20 cellular contexts compared by ENCODE assay signal in genomic region chr6:131167773-131168172, GRCh38. TPM values are rescaled to one million over a fixed set of nuclear protein-coding genes. Genes with fewer than 3 reads are reported as not detected.
DNase-seq lines count a peak whose midpoint lies in the region; ATAC-seq, FAIRE-seq and TF ChIP-seq lines count a peak whose summit lies in the region.
"Had no signal": no experiment of that assay in that cellular context is flagged by ENCODE, and none has a peak within 500 bp of the region (broad histone marks: within the 10 kb centered on the region; RNA-seq: fewer than 3 reads in every experiment).

No MANE protein-coding gene starts in this region.

- no peaks in the 10 kb centered on the region for H3K79me1 ChIP-seq in H9 (ENCODE audit: insufficient read depth, low read depth, low read length, poor library complexity, severe bottlenecking)

- no peak overlapping the region for H2BK5ac ChIP-seq in H9 (ENCODE audit: insufficient read length, low read length)

- H3K4me2 ChIP-seq in H9 (ENCODE audit: insufficient read depth, insufficient read length, low read length), result no peak overlapping the region
- H3K4me2 ChIP-seq in hepatocyte, result no peak overlapping the region
- H3K4me2 ChIP-seq: BLaER1, GM23338 had no signal

- H3K4me3 Mint-ChIP-seq in H9, result no peak overlapping the region
- H3K4me3 Mint-ChIP-seq: GM23338 had no signal

- H4K5ac ChIP-seq in H9 (ENCODE audit: insufficient read length, low read depth, low read length), result no peak overlapping the region

- H3T11ph ChIP-seq in H9 (ENCODE audit: low read length), result no peak overlapping the region

- no peak overlapping the region for H3K9ac ChIP-seq in H9 (ENCODE audit: extremely low read depth, insufficient read length, low read length)
- H3K9ac ChIP-seq: BLaER1 had no signal

- intact Hi-C loops in Right ventricle myocardium superior (cut with DNase I), result no loop called here

- H3K23me2 ChIP-seq in H9 (ENCODE audit: insufficient read length, low read depth, low read length, poor library complexity, severe bottlenecking), result peaks cover 2% of the 10 kb centered on the region

- H3K27me3 ChIP-seq in H9 (ENCODE audit: insufficient read depth, low read length) (no peaks in the 10 kb centered on the region), hepatocyte (no peaks in the 10 kb centered on the region)
- H3K27me3 ChIP-seq: BLaER1 had no signal

- H2BK12ac ChIP-seq in H9 (ENCODE audit: insufficient read length, low read depth, low read length), result no peak overlapping the region

- no peaks in the 10 kb centered on the region for H3K9me2 ChIP-seq in hepatocyte (replicated peaks; ENCODE audit: insufficient read depth)

- H4K8ac ChIP-seq in H9 (replicated peaks; ENCODE audit: insufficient read length, low read depth, low read length), result no peak overlapping the region

- ATAC-seq in HG03025 (IDR thresholded peaks at IDR 0.05; ENCODE audit: low FRiP score, unreplicated experiment) (no peak), Right ventricle myocardium superior (ENCODE audit: poor library complexity) (no peak)
- ATAC-seq: GM23338, psoas muscle had no signal

- H3K4me1 ChIP-seq in H9 (ENCODE audit: insufficient read depth, low read length) (peaks cover 7% of the 10 kb centered on the region; the same call in 1 of the 2 replicates), hepatocyte (ENCODE audit: insufficient read depth) (peaks cover 11% of the 10 kb centered on the region)
- H3K4me1 ChIP-seq: BLaER1, psoas muscle had no signal

- H2AK5ac ChIP-seq in H9 (ENCODE audit: insufficient read length, low read length), result no peak overlapping the region

- no peaks in the 10 kb centered on the region for H3K36me3 ChIP-seq in hepatocyte (replicated peaks; ENCODE audit: insufficient read depth, low read depth)

- H3K4me1 Mint-ChIP-seq in H9, result peaks cover 12 to 18% of the 10 kb centered on the region in 2 experiments

- H4K91ac ChIP-seq in H9 (ENCODE audit: insufficient read length, low read depth, low read length), result no peak overlapping the region

- no peak overlapping the region for H3K27ac ChIP-seq in H9 (ENCODE audit: insufficient read length, low read depth, low read length)
- H3K27ac ChIP-seq in hepatocyte, result no peak overlapping the region
- H3K27ac ChIP-seq: BLaER1, psoas muscle, SK-N-MC had no signal

- H3K14ac ChIP-seq in H9 (ENCODE audit: insufficient read depth, low read length), result no peak overlapping the region

- TF ChIP-seq CTCF in H9 (conservative IDR thresholded peaks at IDR 0.05) (peak; percentile 25; the same call in 1 of the 3 replicates), hepatocyte (IDR thresholded peaks at IDR 0.05; ENCODE audit: poor library complexity) (peak; percentile 48)

- H2BK20ac ChIP-seq in H9 (ENCODE audit: low read depth, low read length, poor library complexity, severe bottlenecking), result no peak overlapping the region

- H3K56ac ChIP-seq in H9 (ENCODE audit: insufficient read length, low read depth, low read length), result no peak overlapping the region

- peaks cover 0 to 9% (median 0%) of the 10 kb centered on the region in 3 experiments; a peak in 1 of 7 replicates for H3K36me3 Mint-ChIP-seq in H9 (ENCODE audit: insufficient read depth in 1 of 3, low read depth in 3 of 3)

- H3K4ac ChIP-seq in H9 (ENCODE audit: low read depth, low read length), result no peak overlapping the region

- no peaks in the 10 kb centered on the region for H3K27me3 Mint-ChIP-seq in H9 (ENCODE audit: low read depth)

- H2AFZ ChIP-seq in H9 (ENCODE audit: low read length), result no peak overlapping the region
- no peak overlapping the region for H2AFZ ChIP-seq in hepatocyte
- H2AFZ ChIP-seq: GM23338 had no signal

- no peaks in the 10 kb centered on the region for H3K9me3 Mint-ChIP-seq in H9
- H3K9me3 Mint-ChIP-seq: GM23338 had no signal

- FAIRE-seq in A204.1 (lab: Jason Lieb, UNC), result peak; percentile 96
- FAIRE-seq in TTC549 (lab: Jason Lieb, UNC), result peak; percentile 70

- H3K18ac ChIP-seq in H9 (ENCODE audit: insufficient read length, low read depth, low read length), result no peak overlapping the region

- H3K9me3 ChIP-seq in H9 (ENCODE audit: control insufficient read depth, low read depth, low read length) (no peaks in the 10 kb centered on the region), hepatocyte (ENCODE audit: low read depth) (no peaks in the 10 kb centered on the region)
- H3K9me3 ChIP-seq: BLaER1, psoas muscle had no signal

- no peak overlapping the region for H3K4me3 ChIP-seq in hepatocyte
- H3K4me3 ChIP-seq: BLaER1, GM23338, psoas muscle, SK-N-MC had no signal

- DNase-seq in H9 (no peak), hepatocyte (ENCODE audit: low spot score) (no peak), medulla oblongata (ENCODE audit: extremely low spot score) (no peak), Right ventricle myocardium superior (no peak)
- no peak for DNase-seq in activated naive CD4-positive, alpha-beta T cell (lab: John Stamatoyannopoulos, UW)
- DNase-seq: activated CD4-positive, CD25-positive, alpha-beta regulatory T cell; activated T-cell treated with anti-CD3 and anti-CD28 coated beads for 4 hours; cortex of kidney; EL; Karpas-422; NCI-H2029 treated with DMSO at 0.1 percent for 48 hours; NK-92 treated with Interleukin-12 subunit alpha and Interleukin-12 subunit beta, amount 100 ng/mL, for 24 hours; psoas muscle; stimulated activated CD8-positive, alpha-beta memory T cell treated with anti-CD3 and anti-CD28 coated beads, Interleukin-4, amount 100 ng/mL, for 48 hours had no signal

- H2BK15ac ChIP-seq in H9 (ENCODE audit: low read depth, low read length), result no peak overlapping the region

- no peak overlapping the region for H3K23ac ChIP-seq in H9 (ENCODE audit: insufficient read length, low read depth, low read length)

- no peak overlapping the region for H2BK120ac ChIP-seq in H9 (ENCODE audit: low read depth, low read length, poor library complexity, severe bottlenecking)

- WGBS in H9 (ENCODE audit: extremely low coverage, insufficient read length, low lambda C conversion rate), result no CpG with 5 or more reads among the region's 3 CpGs
- WGBS in hepatocyte (ENCODE audit: low lambda C conversion rate, missing lambda C conversion rate), result 72% methylated on average over 3 of the region's 3 CpGs

- H4K20me1 ChIP-seq in H9 (ENCODE audit: control insufficient read depth, insufficient read depth, insufficient read length), result no peaks in the 10 kb centered on the region
- H4K20me1 ChIP-seq in hepatocyte (ENCODE audit: insufficient read depth, poor library complexity, severe bottlenecking), result no peaks in the 10 kb centered on the region
- H4K20me1 ChIP-seq: BLaER1 had no signal

- H3K79me2 ChIP-seq in H9 (ENCODE audit: insufficient read depth, low read length) (no peaks in the 10 kb centered on the region; the same call in 1 of the 2 replicates), hepatocyte (no peaks in the 10 kb centered on the region)

- H3K27ac Mint-ChIP-seq in H9, result no peak overlapping the region
- H3K27ac Mint-ChIP-seq: GM23338 had no signal

RNA-seq across cellular contexts. Expression of gene AKAP7, which starts 32.5 kb away (rescaled TPM):
- total RNA-seq in H9 (2021) (7.6 and 9.8 TPM in 2 replicates), hepatocyte (54.3 and 54.4 TPM in 2 replicates), Right ventricle myocardium superior (10.3 TPM)
- 14.2 and 18.4 TPM in 2 replicates for polyA plus RNA-seq in hepatocyte
